In genomic region chr1:231626535-231626950, GRCh38 we compare ENCODE assay signal across 8 cellular contexts. TPM values are rescaled to one million over a fixed set of nuclear protein-coding genes. Genes with fewer than 3 reads are reported as not detected.
DNase-seq lines count a peak whose midpoint lies in the region; ATAC-seq and TF ChIP-seq lines count a peak whose summit lies in the region.

Gene DISC1, plus strand, starts transcription at chr1:231626790. Its CDS starts 78 bp downstream, at chr1:231626868.

- intact Hi-C loops in natural killer cell (cut with micrococcal nuclease), result no loop called here

- TF ChIP-seq CTCF in Peyer's patch (IDR thresholded peaks at IDR 0.05) (no peak), natural killer cell (IDR thresholded peaks at IDR 0.05) (no peak)

- H3K4me1 ChIP-seq in Peyer's patch, result peaks cover 0 to 20% (median 4%) of the 10 kb centered on the region in 4 donors
- H3K4me1 ChIP-seq in subcutaneous abdominal adipose tissue (ENCODE audit: control insufficient read depth in 5 of 5, insufficient read depth in 5 of 5, low read length in 5 of 5), result peaks cover 6 to 40% (median 15%) of the 10 kb centered on the region in 5 donors

- no peaks in the 10 kb centered on the region for H3K36me3 Mint-ChIP-seq in natural killer cell

- H3K27me3 ChIP-seq in Peyer's patch (no peaks in the 10 kb centered on the region), subcutaneous abdominal adipose tissue (ENCODE audit: control insufficient read depth in 5 of 5, insufficient read depth in 4 of 5, low read length in 5 of 5) (peaks cover 0 to 3% (median 0%) of the 10 kb centered on the region in 5 donors)

- H3K27ac ChIP-seq in Peyer's patch, result peak within 1 kb of the TSS; percentile 61 to 84 (median 74)
- H3K27ac ChIP-seq in subcutaneous abdominal adipose tissue (ENCODE audit: low read depth, low read length), result peak within 1 kb of the TSS; percentile 77

- peak within 1 kb of the TSS; percentile 66 to 88 for H3K27ac Mint-ChIP-seq in natural killer cell

- ATAC-seq in GM21423 (IDR thresholded peaks at IDR 0.05; ENCODE audit: unreplicated experiment) (peak; percentile 74), natural killer cell (peak; percentile 78 to 87 (median 87))

- TF ChIP-seq POLR2A in Peyer's patch (IDR thresholded peaks at IDR 0.05), result no peak

- peak; percentile 94 for DNase-seq in CD1c-positive myeloid dendritic cell (ENCODE audit: extremely low spot score)
- peak; percentile 77 for DNase-seq in Jurkat, Clone E6-1 (ENCODE audit: low read depth, low spot score)
- peak; percentile 75 to 92 (median 77) for DNase-seq in Peyer's patch
- peak; percentile 45 for DNase-seq in activated gamma-delta T cell (lab: John Stamatoyannopoulos, UW)
- DNase-seq in fibroblast of the conjunctiva (ENCODE audit: low read depth), result peak; percentile 54
- DNase-seq in natural killer cell, result peak; percentile 48

- H3K4me3 ChIP-seq in Jurkat, Clone E6-1 (ENCODE audit: low read length), result peak within 1 kb of the TSS; percentile 80
- H3K4me3 ChIP-seq in Peyer's patch, result peak within 1 kb of the TSS; percentile 67 to 86 (median 69)
- peak within 1 kb of the TSS; percentile 62 to 92 (median 80) for H3K4me3 ChIP-seq in subcutaneous abdominal adipose tissue (ENCODE audit: low read depth in 1 of 5, low read length in 5 of 5)

- H3K9me3 Mint-ChIP-seq in natural killer cell, result no peaks in the 10 kb centered on the region

- H3K36me3 ChIP-seq in Peyer's patch (no peaks in the 10 kb centered on the region), subcutaneous abdominal adipose tissue (ENCODE audit: control insufficient read depth in 5 of 5, insufficient read depth in 5 of 5, low read length in 5 of 5) (no peaks in the 10 kb centered on the region)

- H3K4me3 Mint-ChIP-seq in natural killer cell, result peak within 1 kb of the TSS; percentile 91

- H3K9me3 ChIP-seq in Peyer's patch, result no peaks in the 10 kb centered on the region
- H3K9me3 ChIP-seq in subcutaneous abdominal adipose tissue (ENCODE audit: control insufficient read depth in 5 of 5, low read length in 5 of 5), result no peaks in the 10 kb centered on the region

- H3K4me1 Mint-ChIP-seq in natural killer cell, result peaks cover 24 to 27% of the 10 kb centered on the region in 2 donors

- peak within 1 kb of the TSS in 4 of 5 donors; percentile 55 to 73 (median 70) for H3K9ac ChIP-seq in subcutaneous abdominal adipose tissue (ENCODE audit: low read length in 5 of 5)

- peaks cover 16 to 25% of the 10 kb centered on the region in 2 donors for H3K27me3 Mint-ChIP-seq in natural killer cell (ENCODE audit: low read depth in 2 of 2)

RNA-seq across cellular contexts. Expression of gene DISC1, which starts in this region (rescaled TPM):
- 4.1 TPM for polyA plus RNA-seq in Jurkat, Clone E6-1 (2012; ENCODE audit: insufficient read depth, insufficient read length)
- total RNA-seq in Peyer's patch (10 to 100 TPM in 1 of 4 donors, 1 to 10 TPM in 3; 2.3 to 39.6 (median 5.6) TPM), natural killer cell (10 to 100 TPM in 1 of 3 donors, 1 to 10 TPM in 2; 5.9 to 10.7 (median 9.7) TPM)

Comparison
In these comparisons a context has a peak if more than half of its experiments do, and no peak if none do; other contexts are left out.
1. Peak in every context shown above with its lines: DNase-seq, ATAC-seq, H3K4me3 ChIP-seq and H3K27ac ChIP-seq.